In the genomic region with DNA sequence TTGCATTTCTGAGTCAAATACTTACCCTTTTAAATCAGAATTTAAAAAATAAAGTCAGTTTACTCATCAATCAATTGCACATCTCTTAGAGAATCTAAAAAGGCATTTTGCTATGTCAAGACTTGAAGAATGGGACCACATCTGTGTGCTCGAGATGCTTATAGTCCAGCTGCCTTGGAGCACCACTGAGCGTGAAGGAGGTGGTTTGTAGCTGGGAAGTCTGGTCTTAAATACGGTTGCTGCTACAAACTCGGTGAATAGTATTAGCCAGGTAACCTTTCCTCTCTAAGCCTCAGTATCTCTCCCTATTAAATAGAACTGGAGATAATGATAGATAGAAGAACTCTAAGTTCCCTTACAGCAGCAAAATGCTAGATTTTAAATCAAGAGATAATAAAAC, we compare ENCODE assay signal across 3 cellular contexts.
TF ChIP-seq lines count a peak whose summit lies in the region.

No MANE protein-coding gene starts in this region.

TF ChIP-seq in HCT116, 20 proteins besides CTCF, POLR2A, EP300 and RAD21:
- TF ChIP-seq POLR2AphosphoS5 (IDR thresholded peaks at IDR 0.05; ENCODE audit: low read depth, low read length) = no peak
- TF ChIP-seq, protein P1, sequence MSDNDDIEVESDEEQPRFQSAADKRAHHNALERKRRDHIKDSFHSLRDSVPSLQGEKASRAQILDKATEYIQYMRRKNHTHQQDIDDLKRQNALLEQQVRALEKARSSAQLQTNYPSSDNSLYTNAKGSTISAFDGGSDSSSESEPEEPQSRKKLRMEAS (IDR thresholded peaks at IDR 0.05) = no peak
- no peak for TF ChIP-seq YY1 (IDR thresholded peaks at IDR 0.05; ENCODE audit: extremely low read depth, insufficient replicate concordance, low read depth, low read length)
TF ChIP-seq in HCT116: peak in this region for 0.

TF ChIP-seq in SK-N-SH treated with all-trans-retinoic acid at 6 μM for 48 hours, 23 proteins besides CTCF, POLR2A, EP300 and RAD21:
- TF ChIP-seq, protein P2, sequence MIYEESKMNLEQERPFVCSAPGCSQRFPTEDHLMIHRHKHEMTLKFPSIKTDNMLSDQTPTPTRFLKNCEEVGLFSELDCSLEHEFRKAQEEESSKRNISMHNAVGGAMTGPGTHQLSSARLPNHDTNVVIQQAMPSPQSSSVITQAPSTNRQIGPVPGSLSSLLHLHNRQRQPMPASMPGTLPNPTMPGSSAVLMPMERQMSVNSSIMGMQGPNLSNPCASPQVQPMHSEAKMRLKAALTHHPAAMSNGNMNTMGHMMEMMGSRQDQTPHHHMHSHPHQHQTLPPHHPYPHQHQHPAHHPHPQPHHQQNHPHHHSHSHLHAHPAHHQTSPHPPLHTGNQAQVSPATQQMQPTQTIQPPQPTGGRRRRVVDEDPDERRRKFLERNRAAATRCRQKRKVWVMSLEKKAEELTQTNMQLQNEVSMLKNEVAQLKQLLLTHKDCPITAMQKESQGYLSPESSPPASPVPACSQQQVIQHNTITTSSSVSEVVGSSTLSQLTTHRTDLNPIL (CRISPR knock-in tag; IDR thresholded peaks at IDR 0.05; ENCODE audit: low read depth) = no peak
- TF ChIP-seq CSDC2 (CRISPR knock-in tag; IDR thresholded peaks at IDR 0.05) (no peak), ZC3H10 (CRISPR knock-in tag; IDR thresholded peaks at IDR 0.05) (no peak), ZNF565 (CRISPR knock-in tag; conservative IDR thresholded peaks at IDR 0.05; ENCODE audit: low read depth) (no peak)

TF ChIP-seq in endothelial cell of umbilical vein, 7 proteins besides CTCF, POLR2A, EP300 and RAD21:
- TF ChIP-seq, protein P1 (IDR thresholded peaks at IDR 0.05; ENCODE audit: insufficient read depth, insufficient read length) = no peak
- no peak for TF ChIP-seq EZH2 (IDR thresholded peaks at IDR 0.05; ENCODE audit: borderline replicate concordance, low read depth, low read length, severe bottlenecking)
- TF ChIP-seq POLR2AphosphoS5 (IDR thresholded peaks at IDR 0.05; ENCODE audit: insufficient read depth, low read depth, low read length) = no peak
- TF ChIP-seq MYC (IDR thresholded peaks at IDR 0.05; ENCODE audit: low read depth, low read length) = no peak
- no peak for TF ChIP-seq GATA2 (IDR thresholded peaks at IDR 0.05; ENCODE audit: insufficient read depth, insufficient read length, low read depth, low read length)
- TF ChIP-seq JUN (IDR thresholded peaks at IDR 0.05; ENCODE audit: borderline replicate concordance, insufficient read depth, insufficient read length, low read depth) = no peak
- no peak for TF ChIP-seq FOS (IDR thresholded peaks at IDR 0.05; ENCODE audit: borderline replicate concordance, insufficient read depth, low read length)
